Comparison of ENCODE assay signal across 1 cellular context in the genomic region with DNA sequence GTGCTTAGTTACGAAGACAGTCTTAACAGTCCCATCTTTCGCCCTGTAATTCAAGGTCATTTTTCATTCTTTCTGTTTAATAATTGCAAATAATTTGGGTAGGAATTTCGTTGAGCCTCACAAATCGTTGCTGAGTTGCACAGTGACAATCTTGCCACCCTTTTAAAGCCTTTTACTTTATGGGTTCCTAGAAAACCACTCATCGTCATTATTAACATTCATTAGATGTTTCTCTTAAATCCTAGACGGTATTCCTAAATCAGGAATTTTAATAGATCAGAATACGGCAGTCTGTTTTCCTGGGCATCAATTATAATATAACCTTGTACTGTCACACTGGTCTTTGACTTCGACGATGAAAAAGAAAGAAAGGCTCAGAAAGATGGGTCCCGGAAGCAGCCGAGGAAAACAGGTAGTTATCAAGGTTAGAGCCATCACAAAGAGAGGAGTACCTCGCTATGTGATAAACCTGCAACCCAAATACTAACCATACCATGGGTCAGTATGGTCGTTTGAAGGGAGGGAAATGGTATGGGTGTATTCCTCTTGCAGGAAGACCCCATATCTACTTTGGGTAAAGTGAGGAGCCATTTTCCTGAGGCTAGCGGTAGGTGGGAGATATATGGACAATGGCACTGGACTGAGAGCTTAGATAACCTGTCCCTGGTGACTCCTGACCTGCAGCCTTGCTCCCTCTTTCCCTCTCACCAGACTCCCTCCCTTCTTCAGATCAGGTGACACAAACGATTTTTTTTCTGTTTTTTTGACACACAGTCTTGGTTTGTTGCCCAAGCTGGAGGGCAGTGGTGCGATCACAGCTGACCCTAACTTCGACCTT.
A peak's percentile ranks its signal among the peaks of the same experiment; 100 is the strongest.
TF ChIP-seq lines count a peak whose summit lies in the region.

No MANE protein-coding gene starts in this region.

TF ChIP-seq in HepG2, 621 proteins besides CTCF, POLR2A, EP300 and RAD21 (continued from another document and continues in another):
- TF ChIP-seq, protein P1, sequence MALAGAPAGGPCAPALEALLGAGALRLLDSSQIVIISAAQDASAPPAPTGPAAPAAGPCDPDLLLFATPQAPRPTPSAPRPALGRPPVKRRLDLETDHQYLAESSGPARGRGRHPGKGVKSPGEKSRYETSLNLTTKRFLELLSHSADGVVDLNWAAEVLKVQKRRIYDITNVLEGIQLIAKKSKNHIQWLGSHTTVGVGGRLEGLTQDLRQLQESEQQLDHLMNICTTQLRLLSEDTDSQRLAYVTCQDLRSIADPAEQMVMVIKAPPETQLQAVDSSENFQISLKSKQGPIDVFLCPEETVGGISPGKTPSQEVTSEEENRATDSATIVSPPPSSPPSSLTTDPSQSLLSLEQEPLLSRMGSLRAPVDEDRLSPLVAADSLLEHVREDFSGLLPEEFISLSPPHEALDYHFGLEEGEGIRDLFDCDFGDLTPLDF (CRISPR knock-in tag; IDR thresholded peaks at IDR 0.05): no peak
- TF ChIP-seq ZNF775 (CRISPR knock-in tag; IDR thresholded peaks at IDR 0.05; ENCODE audit: borderline replicate concordance) (no peak), ISX (CRISPR knock-in tag; conservative IDR thresholded peaks at IDR 0.05) (no peak), IRF2 (CRISPR knock-in tag; IDR thresholded peaks at IDR 0.05) (0 out of 2 replicates have a peak, but pooled peaks have one; percentile 25), ZNF605 (CRISPR knock-in tag; IDR thresholded peaks at IDR 0.05) (no peak; the same call in 1 of the 2 replicates), ZNF816 (CRISPR knock-in tag; IDR thresholded peaks at IDR 0.05; ENCODE audit: borderline replicate concordance) (0 out of 2 replicates have a peak, but pooled peaks have one; percentile 2), SIN3B (IDR thresholded peaks at IDR 0.05; ENCODE audit: low read length) (no peak), WIZ (CRISPR knock-in tag; IDR thresholded peaks at IDR 0.05) (no peak), NFYB (CRISPR knock-in tag; IDR thresholded peaks at IDR 0.05) (no peak), ZBTB38 (CRISPR knock-in tag; IDR thresholded peaks at IDR 0.05) (0 out of 2 replicates have a peak, but pooled peaks have one; percentile 45), ZFP41 (CRISPR knock-in tag; IDR thresholded peaks at IDR 0.05; ENCODE audit: borderline replicate concordance) (0 out of 2 replicates have a peak, but pooled peaks have one; percentile 47), DNMT3B (CRISPR knock-in tag; conservative IDR thresholded peaks at IDR 0.05) (no peak), MXD4 (CRISPR knock-in tag; IDR thresholded peaks at IDR 0.05) (no peak), KAT7 (CRISPR knock-in tag; IDR thresholded peaks at IDR 0.05; ENCODE audit: borderline replicate concordance) (peak; percentile 78; the same call in 1 of the 2 replicates), SIX4 (CRISPR knock-in tag; IDR thresholded peaks at IDR 0.05) (no peak), MTA3 (CRISPR knock-in tag; IDR thresholded peaks at IDR 0.05) (no peak), HDAC6 (IDR thresholded peaks at IDR 0.05; ENCODE audit: low read depth, low read length) (no peak), SRY (CRISPR knock-in tag; IDR thresholded peaks at IDR 0.05) (no peak), ZNF121 (CRISPR knock-in tag; IDR thresholded peaks at IDR 0.05) (no peak), ZNF747 (CRISPR knock-in tag; IDR thresholded peaks at IDR 0.05; ENCODE audit: borderline replicate concordance) (no peak), PPARG (CRISPR knock-in tag; conservative IDR thresholded peaks at IDR 0.05) (no peak), ZNF530 (CRISPR knock-in tag; IDR thresholded peaks at IDR 0.05; ENCODE audit: low read depth) (no peak), ZBTB7B (CRISPR knock-in tag; IDR thresholded peaks at IDR 0.05) (no peak), MAF1 (CRISPR knock-in tag; IDR thresholded peaks at IDR 0.05; ENCODE audit: borderline replicate concordance) (no peak), ZNF383 (CRISPR knock-in tag; IDR thresholded peaks at IDR 0.05; ENCODE audit: borderline replicate concordance) (no peak), NFKB2 (CRISPR knock-in tag; IDR thresholded peaks at IDR 0.05; ENCODE audit: borderline replicate concordance) (no peak), ZNF614 (CRISPR knock-in tag; IDR thresholded peaks at IDR 0.05; ENCODE audit: borderline replicate concordance) (no peak), ZNF619 (CRISPR knock-in tag; IDR thresholded peaks at IDR 0.05) (0 out of 2 replicates have a peak, but pooled peaks have one; percentile 31)
- TF ChIP-seq, protein P2, sequence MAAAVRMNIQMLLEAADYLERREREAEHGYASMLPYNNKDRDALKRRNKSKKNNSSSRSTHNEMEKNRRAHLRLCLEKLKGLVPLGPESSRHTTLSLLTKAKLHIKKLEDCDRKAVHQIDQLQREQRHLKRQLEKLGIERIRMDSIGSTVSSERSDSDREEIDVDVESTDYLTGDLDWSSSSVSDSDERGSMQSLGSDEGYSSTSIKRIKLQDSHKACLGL (CRISPR knock-in tag; IDR thresholded peaks at IDR 0.05): no peak
- TF ChIP-seq, protein P3, sequence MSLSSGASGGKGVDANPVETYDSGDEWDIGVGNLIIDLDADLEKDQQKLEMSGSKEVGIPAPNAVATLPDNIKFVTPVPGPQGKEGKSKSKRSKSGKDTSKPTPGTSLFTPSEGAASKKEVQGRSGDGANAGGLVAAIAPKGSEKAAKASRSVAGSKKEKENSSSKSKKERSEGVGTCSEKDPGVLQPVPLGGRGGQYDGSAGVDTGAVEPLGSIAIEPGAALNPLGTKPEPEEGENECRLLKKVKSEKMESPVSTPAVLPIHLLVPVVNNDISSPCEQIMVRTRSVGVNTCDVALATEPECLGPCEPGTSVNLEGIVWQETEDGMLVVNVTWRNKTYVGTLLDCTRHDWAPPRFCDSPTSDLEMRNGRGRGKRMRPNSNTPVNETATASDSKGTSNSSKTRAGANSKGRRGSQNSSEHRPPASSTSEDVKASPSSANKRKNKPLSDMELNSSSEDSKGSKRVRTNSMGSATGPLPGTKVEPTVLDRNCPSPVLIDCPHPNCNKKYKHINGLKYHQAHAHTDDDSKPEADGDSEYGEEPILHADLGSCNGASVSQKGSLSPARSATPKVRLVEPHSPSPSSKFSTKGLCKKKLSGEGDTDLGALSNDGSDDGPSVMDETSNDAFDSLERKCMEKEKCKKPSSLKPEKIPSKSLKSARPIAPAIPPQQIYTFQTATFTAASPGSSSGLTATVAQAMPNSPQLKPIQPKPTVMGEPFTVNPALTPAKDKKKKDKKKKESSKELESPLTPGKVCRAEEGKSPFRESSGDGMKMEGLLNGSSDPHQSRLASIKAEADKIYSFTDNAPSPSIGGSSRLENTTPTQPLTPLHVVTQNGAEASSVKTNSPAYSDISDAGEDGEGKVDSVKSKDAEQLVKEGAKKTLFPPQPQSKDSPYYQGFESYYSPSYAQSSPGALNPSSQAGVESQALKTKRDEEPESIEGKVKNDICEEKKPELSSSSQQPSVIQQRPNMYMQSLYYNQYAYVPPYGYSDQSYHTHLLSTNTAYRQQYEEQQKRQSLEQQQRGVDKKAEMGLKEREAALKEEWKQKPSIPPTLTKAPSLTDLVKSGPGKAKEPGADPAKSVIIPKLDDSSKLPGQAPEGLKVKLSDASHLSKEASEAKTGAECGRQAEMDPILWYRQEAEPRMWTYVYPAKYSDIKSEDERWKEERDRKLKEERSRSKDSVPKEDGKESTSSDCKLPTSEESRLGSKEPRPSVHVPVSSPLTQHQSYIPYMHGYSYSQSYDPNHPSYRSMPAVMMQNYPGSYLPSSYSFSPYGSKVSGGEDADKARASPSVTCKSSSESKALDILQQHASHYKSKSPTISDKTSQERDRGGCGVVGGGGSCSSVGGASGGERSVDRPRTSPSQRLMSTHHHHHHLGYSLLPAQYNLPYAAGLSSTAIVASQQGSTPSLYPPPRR (CRISPR knock-in tag; IDR thresholded peaks at IDR 0.05; ENCODE audit: borderline replicate concordance): 0 out of 2 replicates have a peak, but pooled peaks have one; percentile 6
- TF ChIP-seq, protein P4, sequence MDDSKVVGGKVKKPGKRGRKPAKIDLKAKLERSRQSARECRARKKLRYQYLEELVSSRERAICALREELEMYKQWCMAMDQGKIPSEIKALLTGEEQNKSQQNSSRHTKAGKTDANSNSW (CRISPR knock-in tag; IDR thresholded peaks at IDR 0.05; ENCODE audit: borderline replicate concordance): no peak
- TF ChIP-seq, protein P5, sequence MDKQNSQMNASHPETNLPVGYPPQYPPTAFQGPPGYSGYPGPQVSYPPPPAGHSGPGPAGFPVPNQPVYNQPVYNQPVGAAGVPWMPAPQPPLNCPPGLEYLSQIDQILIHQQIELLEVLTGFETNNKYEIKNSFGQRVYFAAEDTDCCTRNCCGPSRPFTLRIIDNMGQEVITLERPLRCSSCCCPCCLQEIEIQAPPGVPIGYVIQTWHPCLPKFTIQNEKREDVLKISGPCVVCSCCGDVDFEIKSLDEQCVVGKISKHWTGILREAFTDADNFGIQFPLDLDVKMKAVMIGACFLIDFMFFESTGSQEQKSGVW (CRISPR knock-in tag; IDR thresholded peaks at IDR 0.05; ENCODE audit: borderline replicate concordance): no peak
- TF ChIP-seq, protein P6, sequence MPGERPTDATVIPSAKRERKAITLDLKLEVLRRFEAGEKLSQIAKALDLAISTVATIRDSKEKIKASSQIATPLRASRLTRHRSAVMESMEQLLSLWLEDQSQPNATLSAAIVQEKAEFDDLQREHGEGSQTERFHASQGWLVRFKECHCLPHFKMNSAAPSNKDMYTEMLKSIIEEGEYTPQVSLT (CRISPR knock-in tag; IDR thresholded peaks at IDR 0.05; ENCODE audit: borderline replicate concordance, low read depth): no peak
- TF ChIP-seq, protein P7, sequence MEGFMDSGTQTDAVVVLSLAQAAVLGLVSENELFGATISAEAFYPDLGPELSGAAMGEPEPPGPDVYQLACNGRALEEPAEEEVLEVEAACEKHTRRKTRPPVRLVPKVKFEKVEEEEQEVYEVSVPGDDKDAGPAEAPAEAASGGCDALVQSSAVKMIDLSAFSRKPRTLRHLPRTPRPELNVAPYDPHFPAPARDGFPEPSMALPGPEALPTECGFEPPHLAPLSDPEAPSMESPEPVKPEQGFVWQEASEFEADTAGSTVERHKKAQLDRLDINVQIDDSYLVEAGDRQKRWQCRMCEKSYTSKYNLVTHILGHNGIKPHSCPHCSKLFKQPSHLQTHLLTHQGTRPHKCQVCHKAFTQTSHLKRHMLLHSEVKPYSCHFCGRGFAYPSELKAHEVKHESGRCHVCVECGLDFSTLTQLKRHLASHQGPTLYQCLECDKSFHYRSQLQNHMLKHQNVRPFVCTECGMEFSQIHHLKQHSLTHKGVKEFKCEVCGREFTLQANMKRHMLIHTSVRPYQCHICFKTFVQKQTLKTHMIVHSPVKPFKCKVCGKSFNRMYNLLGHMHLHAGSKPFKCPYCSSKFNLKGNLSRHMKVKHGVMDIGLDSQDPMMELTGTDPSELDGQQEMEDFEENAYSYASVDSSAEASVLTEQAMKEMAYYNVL (CRISPR knock-in tag; IDR thresholded peaks at IDR 0.05; ENCODE audit: borderline replicate concordance): no peak
- TF ChIP-seq, protein P8, sequence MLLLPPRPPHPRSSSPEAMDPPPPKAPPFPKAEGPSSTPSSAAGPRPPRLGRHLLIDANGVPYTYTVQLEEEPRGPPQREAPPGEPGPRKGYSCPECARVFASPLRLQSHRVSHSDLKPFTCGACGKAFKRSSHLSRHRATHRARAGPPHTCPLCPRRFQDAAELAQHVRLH (CRISPR knock-in tag; IDR thresholded peaks at IDR 0.05; ENCODE audit: borderline replicate concordance, low read depth): 0 out of 2 replicates have a peak, but pooled peaks have one; percentile 52
- TF ChIP-seq, protein P9, sequence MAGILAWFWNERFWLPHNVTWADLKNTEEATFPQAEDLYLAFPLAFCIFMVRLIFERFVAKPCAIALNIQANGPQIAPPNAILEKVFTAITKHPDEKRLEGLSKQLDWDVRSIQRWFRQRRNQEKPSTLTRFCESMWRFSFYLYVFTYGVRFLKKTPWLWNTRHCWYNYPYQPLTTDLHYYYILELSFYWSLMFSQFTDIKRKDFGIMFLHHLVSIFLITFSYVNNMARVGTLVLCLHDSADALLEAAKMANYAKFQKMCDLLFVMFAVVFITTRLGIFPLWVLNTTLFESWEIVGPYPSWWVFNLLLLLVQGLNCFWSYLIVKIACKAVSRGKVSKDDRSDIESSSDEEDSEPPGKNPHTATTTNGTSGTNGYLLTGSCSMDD (CRISPR knock-in tag; IDR thresholded peaks at IDR 0.05): no peak
- TF ChIP-seq, protein P10, sequence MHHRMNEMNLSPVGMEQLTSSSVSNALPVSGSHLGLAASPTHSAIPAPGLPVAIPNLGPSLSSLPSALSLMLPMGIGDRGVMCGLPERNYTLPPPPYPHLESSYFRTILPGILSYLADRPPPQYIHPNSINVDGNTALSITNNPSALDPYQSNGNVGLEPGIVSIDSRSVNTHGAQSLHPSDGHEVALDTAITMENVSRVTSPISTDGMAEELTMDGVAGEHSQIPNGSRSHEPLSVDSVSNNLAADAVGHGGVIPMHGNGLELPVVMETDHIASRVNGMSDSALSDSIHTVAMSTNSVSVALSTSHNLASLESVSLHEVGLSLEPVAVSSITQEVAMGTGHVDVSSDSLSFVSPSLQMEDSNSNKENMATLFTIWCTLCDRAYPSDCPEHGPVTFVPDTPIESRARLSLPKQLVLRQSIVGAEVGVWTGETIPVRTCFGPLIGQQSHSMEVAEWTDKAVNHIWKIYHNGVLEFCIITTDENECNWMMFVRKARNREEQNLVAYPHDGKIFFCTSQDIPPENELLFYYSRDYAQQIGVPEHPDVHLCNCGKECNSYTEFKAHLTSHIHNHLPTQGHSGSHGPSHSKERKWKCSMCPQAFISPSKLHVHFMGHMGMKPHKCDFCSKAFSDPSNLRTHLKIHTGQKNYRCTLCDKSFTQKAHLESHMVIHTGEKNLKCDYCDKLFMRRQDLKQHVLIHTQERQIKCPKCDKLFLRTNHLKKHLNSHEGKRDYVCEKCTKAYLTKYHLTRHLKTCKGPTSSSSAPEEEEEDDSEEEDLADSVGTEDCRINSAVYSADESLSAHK (CRISPR knock-in tag; IDR thresholded peaks at IDR 0.05; ENCODE audit: borderline replicate concordance): no peak
